ENCODE assay signal across 22 cellular contexts in the genomic region with DNA sequence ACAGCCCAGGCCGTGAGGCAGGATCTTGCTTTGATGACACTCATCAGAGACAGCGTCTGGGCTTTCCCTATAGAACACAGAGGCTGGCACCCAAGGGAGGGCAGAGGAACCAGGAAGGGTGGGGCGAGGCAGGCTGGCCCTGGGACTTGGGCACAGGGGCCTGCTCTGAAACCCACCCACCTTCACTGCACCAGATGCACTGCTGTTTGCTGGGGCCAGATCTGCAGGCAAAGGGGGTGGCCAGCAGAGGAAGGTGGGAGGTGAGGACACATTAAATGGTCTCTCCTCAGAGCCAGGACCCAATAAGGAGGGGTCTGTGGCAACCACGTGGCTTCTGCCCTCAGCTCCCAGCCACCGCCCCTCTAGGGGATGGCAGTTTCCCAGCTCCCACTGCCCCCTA. TPM values are rescaled to one million over a fixed set of nuclear protein-coding genes. Genes with fewer than 3 reads are reported as not detected.
DNase-seq lines count a peak whose midpoint lies in the region; ATAC-seq and TF ChIP-seq lines count a peak whose summit lies in the region.
"Had no signal": no experiment of that assay in that cellular context is flagged by ENCODE, and none has a peak within 500 bp of the region (broad histone marks: within the 10 kb centered on the region; RNA-seq: fewer than 3 reads in every experiment).

No MANE protein-coding gene starts in this region.

- intact Hi-C loops in Right ventricle myocardium superior (cut with DNase I) (no loop called here), left ventricle myocardium superior (cut with micrococcal nuclease) (no loop called here), lower lobe of right lung (cut with DNase I) (no loop called here), spleen (cut with DNase I; ENCODE audit: low total_unique reads) (no loop called here)

- TF ChIP-seq POLR2A in spleen (IDR thresholded peaks at IDR 0.05) = no peak

- peaks cover 8% of the 10 kb centered on the region for H3K36me3 Mint-ChIP-seq in glutamatergic neuron (ENCODE audit: unreplicated experiment)
- H3K36me3 Mint-ChIP-seq: CD4-positive, alpha-beta memory T cell had no signal

- H3K4me1 Mint-ChIP-seq in glutamatergic neuron (ENCODE audit: low read depth, unreplicated experiment) = peaks cover 2% of the 10 kb centered on the region

- H3K27ac ChIP-seq in lower lobe of right lung (no peak overlapping the region), spleen (no peak overlapping the region)
- H3K27ac ChIP-seq: GM23248 had no signal

- H3K27ac Mint-ChIP-seq in glutamatergic neuron (ENCODE audit: unreplicated experiment) = no peak overlapping the region
- H3K27ac Mint-ChIP-seq: CD4-positive, alpha-beta memory T cell had no signal

- H3K9me3 ChIP-seq in lower lobe of right lung (no peaks in the 10 kb centered on the region), spleen (no peaks in the 10 kb centered on the region)

- H3K36me3 ChIP-seq in lower lobe of right lung (no peaks in the 10 kb centered on the region), spleen (no peaks in the 10 kb centered on the region)

- TF ChIP-seq CTCF in glutamatergic neuron (IDR thresholded peaks at IDR 0.05; ENCODE audit: partially characterized antibody, unreplicated experiment) = no peak
- TF ChIP-seq CTCF in lower lobe of right lung (IDR thresholded peaks at IDR 0.05) = no peak
- no peak for TF ChIP-seq CTCF in spleen (IDR thresholded peaks at IDR 0.05 in 8 of 11, conservative IDR thresholded peaks at IDR 0.05 in 3 of 11)

- 59 to 72% (median 61%) methylated on average over 5 of the region's 5 CpGs for WGBS in spleen, 5 donors

- H3K9me3 Mint-ChIP-seq in glutamatergic neuron (ENCODE audit: unreplicated experiment) = peaks cover 14% of the 10 kb centered on the region

- H3K27me3 Mint-ChIP-seq in glutamatergic neuron (ENCODE audit: unreplicated experiment) = peaks cover 12% of the 10 kb centered on the region

- H3K4me1 ChIP-seq in lower lobe of right lung (no peaks in the 10 kb centered on the region), spleen (no peaks in the 10 kb centered on the region)

- H3K4me3 Mint-ChIP-seq in glutamatergic neuron (ENCODE audit: unreplicated experiment) = no peak overlapping the region
- H3K4me3 Mint-ChIP-seq: CD4-positive, alpha-beta memory T cell had no signal

- DNase-seq in Right ventricle myocardium superior = peak; percentile 3
- no peak for DNase-seq in left ventricle myocardium superior
- DNase-seq in glutamatergic neuron = peak; percentile 10
- DNase-seq in lower lobe of right lung = peak; percentile 30
- peak; percentile 46 for DNase-seq in spleen
- no peak for DNase-seq in SW480 (ENCODE audit: low spot score)
- DNase-seq: C1 segment of cervical spinal cord; Calu3; CD4-positive, alpha-beta memory T cell; COR-L47; DMS53; DMS79 treated with DMSO at 0.1 percent for 48 hours; GF-D8; GM23248; H7; HCEC 1CT had no signal

- ATAC-seq in Right ventricle myocardium superior (ENCODE audit: poor library complexity) (no peak), left ventricle myocardium superior (no peak), lower lobe of right lung (no peak), GM21786 (IDR thresholded peaks at IDR 0.05; ENCODE audit: unreplicated experiment) (no peak), GM19467 (IDR thresholded peaks at IDR 0.05; ENCODE audit: unreplicated experiment) (no peak)

- no peak overlapping the region for H3K4me3 ChIP-seq in lower lobe of right lung
- H3K4me3 ChIP-seq in spleen = no peak overlapping the region
- H3K4me3 ChIP-seq: GM23248 had no signal

- H3K27me3 ChIP-seq in lower lobe of right lung (ENCODE audit: low read depth) = peaks cover 52% of the 10 kb centered on the region
- peaks cover 0 to 65% (median 5%) of the 10 kb centered on the region in 7 donors for H3K27me3 ChIP-seq in spleen (replicated peaks in 1 of 7)

RNA-seq across cellular contexts. Expression of a gene that starts 6.6 kb away (rescaled TPM):
- total RNA-seq in Right ventricle myocardium superior (not detected), left ventricle myocardium superior (not detected), glutamatergic neuron (ENCODE audit: unreplicated experiment) (16.6 TPM), lower lobe of right lung (not detected), spleen (not detected)
- not detected for polyA plus RNA-seq in spleen
- total RNA-seq: A172; A673; Calu3; CD4-positive, alpha-beta memory T cell; Daoy; GM23248 had no signal
- polyA plus RNA-seq: BJ; CD4-positive, alpha-beta memory T cell; GM23248 had no signal

Comparison
In these comparisons a context has a peak if more than half of its experiments do, and no peak if none do; other contexts are left out.
1. DNase-seq: peak in Right ventricle myocardium superior (single experiment), glutamatergic neuron (single experiment), lower lobe of right lung (single experiment) and spleen (single experiment); none in left ventricle myocardium superior (single experiment) and SW480 (single experiment).
2. RNA of a gene that starts 6.6 kb away (total RNA-seq): 16.6 TPM in glutamatergic neuron (single experiment); not detected in Right ventricle myocardium superior (single experiment), not detected in left ventricle myocardium superior (single experiment), not detected in lower lobe of right lung (single experiment) and not detected in spleen; every median in the first group is over 10 times any median in the second.